In genomic region chr4:123233409-123233808, GRCh38 we compare ENCODE assay signal across 19 cellular contexts.
A peak's percentile ranks its signal among the peaks of the same experiment; 100 is the strongest.
DNase-seq lines count a peak whose midpoint lies in the region; TF ChIP-seq lines count a peak whose summit lies in the region.
"Had no signal": no experiment of that assay in that cellular context is flagged by ENCODE, and none has a peak within 500 bp of the region (broad histone marks: within the 10 kb centered on the region; RNA-seq: fewer than 3 reads in every experiment).

No MANE protein-coding gene starts in this region.

- peak overlapping the region; percentile 23 for H3K27ac Mint-ChIP-seq in mesothelial cell of epicardium
- H3K27ac Mint-ChIP-seq: activated CD8-positive, alpha-beta T cell treated with anti-CD3 and anti-CD28 coated beads, Interleukin-2, amount 10 ng/mL, durations not matched to agents 7 days and 5 days; activated naive CD4-positive, alpha-beta T cell treated with anti-CD3 and anti-CD28 coated beads, Interleukin-2, amount 50 U/mL, for 72 hours; neural progenitor cell; stimulated activated naive CD8-positive, alpha-beta T cell treated with anti-CD3 and anti-CD28 coated beads, Interleukin-15, amount 100 ng/mL, for 72 hours; T-cell had no signal

- peaks cover 6% of the 10 kb centered on the region for H3K36me3 Mint-ChIP-seq in mesothelial cell of epicardium

- no peak overlapping the region for H3K4me3 Mint-ChIP-seq in mesothelial cell of epicardium
- H3K4me3 Mint-ChIP-seq: activated CD8-positive, alpha-beta T cell treated with anti-CD3 and anti-CD28 coated beads, Interleukin-2, amount 10 ng/mL, durations not matched to agents 7 days and 5 days; neural progenitor cell; stimulated activated naive CD8-positive, alpha-beta T cell treated with anti-CD3 and anti-CD28 coated beads, Interleukin-15, amount 100 ng/mL, for 72 hours; T-cell had no signal

- DNase-seq in EH (ENCODE audit: low read depth): peak; percentile 19
- peak; percentile 72 to 89 for DNase-seq in NOMO-1 (lab: John Stamatoyannopoulos, UW; ENCODE audit: unreplicated experiment in 2 of 2)
- DNase-seq in astrocyte of the hippocampus (ENCODE audit: low read depth, low spot score): peak; percentile 3
- no peak for DNase-seq in mesothelial cell of epicardium (ENCODE audit: low spot score in 2 of 2, unreplicated experiment in 2 of 2)
- no peak for DNase-seq in C1 segment of cervical spinal cord (lab: John Stamatoyannopoulos, UW)
- no peak for DNase-seq in dedifferentiated amniotic fluid mesenchymal stem cell (ENCODE audit: extremely low spot score)
- DNase-seq in kidney tubule cell (ENCODE audit: low spot score): no peak
- no peak for DNase-seq in H7
- DNase-seq: activated CD8-positive, alpha-beta T cell treated with anti-CD3 and anti-CD28 coated beads, Interleukin-2, amount 10 ng/mL, durations not matched to agents 7 days and 5 days; activated T-cell treated with anti-CD3 and anti-CD28 coated beads, Interleukin-2, amount 50 U/mL, for 48 hours; COR-L47; effector memory CD4-positive, alpha-beta T cell; NCI-H1048; NCI-H2081; stimulated activated CD4-positive, alpha-beta T cell treated with anti-CD3 and anti-CD28 coated beads, Interleukin-15, amount 100 ng/mL, for 24 hours; stimulated activated naive CD8-positive, alpha-beta T cell treated with anti-CD3 and anti-CD28 coated beads, Interleukin-15, amount 100 ng/mL, for 72 hours; T-cell had no signal

- no peak overlapping the region for H3K4me3 ChIP-seq in H7 (ENCODE audit: insufficient read depth, low read depth, low read length)
- H3K4me3 ChIP-seq: neural progenitor cell had no signal

- no peaks in the 10 kb centered on the region for H3K36me3 ChIP-seq in H7 (replicated peaks; ENCODE audit: control insufficient read depth, insufficient read depth, low read length)
- H3K36me3 ChIP-seq: neural progenitor cell had no signal

- no peaks in the 10 kb centered on the region for H3K27me3 Mint-ChIP-seq in mesothelial cell of epicardium (ENCODE audit: low read depth)
- H3K27me3 Mint-ChIP-seq: stimulated activated naive CD8-positive, alpha-beta T cell treated with anti-CD3 and anti-CD28 coated beads, Interleukin-15, amount 100 ng/mL, for 72 hours; T-cell had no signal

- peaks cover 24% of the 10 kb centered on the region for H3K4me1 Mint-ChIP-seq in mesothelial cell of epicardium
- H3K4me1 Mint-ChIP-seq: stimulated activated naive CD8-positive, alpha-beta T cell treated with anti-CD3 and anti-CD28 coated beads, Interleukin-15, amount 100 ng/mL, for 72 hours; T-cell had no signal

- no peaks in the 10 kb centered on the region for H3K27me3 ChIP-seq in H7 (ENCODE audit: control insufficient read depth, insufficient read depth, low read length)
- H3K27me3 ChIP-seq: neural progenitor cell had no signal

- H3K9me3 Mint-ChIP-seq in mesothelial cell of epicardium: peaks cover 1% of the 10 kb centered on the region
- H3K9me3 Mint-ChIP-seq: neural progenitor cell, T-cell had no signal

- TF ChIP-seq CTCF in mesothelial cell of epicardium (IDR thresholded peaks at IDR 0.05; ENCODE audit: unreplicated experiment): no peak

Comparison
In these comparisons a context has a peak if more than half of its experiments do, and no peak if none do; other contexts are left out.
1. DNase-seq: peak in EH (single experiment), NOMO-1 (2 of 2) and astrocyte of the hippocampus (single experiment); none in mesothelial cell of epicardium (0 of 2), C1 segment of cervical spinal cord (0 of 14), dedifferentiated amniotic fluid mesenchymal stem cell (single experiment), kidney tubule cell (single experiment) and H7 (single experiment).